ENCODE assay signal across 21 cellular contexts in the genomic region with DNA sequence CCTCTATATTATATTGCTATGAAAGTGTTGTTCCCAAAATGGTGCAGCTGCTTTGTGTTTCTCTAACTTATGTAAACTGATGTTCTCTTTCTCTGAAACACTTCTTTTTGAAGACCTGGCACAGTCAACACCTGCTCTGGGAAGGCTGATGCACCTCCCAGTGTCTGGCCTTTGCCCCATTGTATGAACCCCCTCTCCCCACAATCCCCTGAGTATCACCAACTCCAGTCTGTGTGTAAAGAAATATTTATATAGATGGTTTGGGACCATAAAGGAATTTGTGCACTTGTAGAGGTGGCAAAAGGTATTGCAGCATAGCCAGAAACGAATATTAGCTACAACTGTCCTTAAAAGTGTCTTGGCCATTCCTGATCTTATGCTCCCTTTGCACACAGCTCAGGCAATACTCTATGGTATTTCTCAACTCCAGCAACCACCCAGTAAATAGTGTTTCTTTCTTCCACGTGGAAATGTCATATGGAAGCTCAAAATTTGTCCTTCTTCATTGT.
DNase-seq lines count a peak whose midpoint lies in the region; ATAC-seq and TF ChIP-seq lines count a peak whose summit lies in the region.
"Had no signal": no experiment of that assay in that cellular context is flagged by ENCODE, and none has a peak within 500 bp of the region (broad histone marks: within the 10 kb centered on the region; RNA-seq: fewer than 3 reads in every experiment).

No MANE protein-coding gene starts in this region.

- no peak overlapping the region for H3K27ac Mint-ChIP-seq in HFFc6
- H3K27ac Mint-ChIP-seq: activated CD4-positive, alpha-beta memory T cell treated with anti-CD3 and anti-CD28 coated beads for 36 hours; activated naive CD8-positive, alpha-beta T cell treated with anti-CD3 and anti-CD28 coated beads for 36 hours; effector memory CD8-positive, alpha-beta T cell had no signal

- no peak for DNase-seq in GM06990 (ENCODE audit: extremely low read depth, insufficient read length)
- no peak for DNase-seq in HFFc6
- peak; percentile 23 for DNase-seq in PC-3
- DNase-seq in fibroblast of villous mesenchyme (ENCODE audit: low read depth) = no peak
- DNase-seq in SK-N-DZ (ENCODE audit: low spot score) = no peak
- DNase-seq in NCI-H446 treated with DMSO at 0.1 percent for 48 hours (lab: John Stamatoyannopoulos, UW) = no peak
- DNase-seq in COLO829 (ENCODE audit: low spot score) = no peak
- DNase-seq in NK-92 treated with Interleukin-12 subunit alpha and Interleukin-12 subunit beta, amount 100 ng/mL, for 24 hours (lab: John Stamatoyannopoulos, UW) = no peak
- DNase-seq: activated CD4-positive, alpha-beta memory T cell treated with anti-CD3 and anti-CD28 coated beads for 36 hours; activated naive CD8-positive, alpha-beta T cell treated with anti-CD3 and anti-CD28 coated beads for 36 hours; activated T-cell treated with anti-CD3 and anti-CD28 coated beads, Interleukin-2, amount 50 U/mL, for 4 hours; Calu3; caudate nucleus; effector memory CD8-positive, alpha-beta T cell; GDM1; NCI-H2029; NCI-H524; Peyer's patch; posterior cingulate gyrus; small intestine; stimulated activated CD4-positive, alpha-beta T cell treated with anti-CD3 and anti-CD28 coated beads, Interleukin-4, amount 100 ng/mL, for 4 hours had no signal

- no peak overlapping the region for H3K4me3 ChIP-seq in GM06990 (replicated peaks; ENCODE audit: low read depth, low read length)
- H3K4me3 ChIP-seq in PC-3 (ENCODE audit: low read length) = no peak overlapping the region
- H3K4me3 ChIP-seq in fibroblast of villous mesenchyme (ENCODE audit: low read depth, low read length) = no peak overlapping the region
- H3K4me3 ChIP-seq: Peyer's patch had no signal

- H3K27me3 Mint-ChIP-seq in HFFc6 (ENCODE audit: insufficient read depth) = peaks cover 2% of the 10 kb centered on the region; the same call in 1 of the 2 replicates

- H3K27me3 ChIP-seq in GM06990 (replicated peaks; ENCODE audit: control insufficient read depth, insufficient read depth, low read length) = no peaks in the 10 kb centered on the region; the same call in 1 of the 2 replicates
- H3K27me3 ChIP-seq in PC-3 (ENCODE audit: low read length) = 0 out of 2 replicates have a peak, but pooled peaks cover 3% of the 10 kb centered on the region
- H3K27me3 ChIP-seq: Peyer's patch had no signal

- no peak for ATAC-seq in PC-3
- ATAC-seq: activated T-cell treated with anti-CD3 and anti-CD28 coated beads, Interleukin-2, amount 50 U/mL, for 4 hours; effector memory CD8-positive, alpha-beta T cell had no signal

- H2AFZ ChIP-seq in PC-3 (ENCODE audit: low read length) = no peak overlapping the region

- TF ChIP-seq CTCF in GM06990 (IDR thresholded peaks at IDR 0.05; ENCODE audit: insufficient read depth, low read length, poor library complexity, severe bottlenecking) (peak; percentile 11), HFFc6 (IDR thresholded peaks at IDR 0.05) (peak; percentile 43), PC-3 (conservative IDR thresholded peaks at IDR 0.05; ENCODE audit: low read depth, low read length) (peak; percentile 47), fibroblast of villous mesenchyme (IDR thresholded peaks at IDR 0.05; ENCODE audit: insufficient read depth, low read depth, low read length) (peak; percentile 9)

- H3K9me2 ChIP-seq in PC-3 (replicated peaks; ENCODE audit: low read length) = no peaks in the 10 kb centered on the region

- no peaks in the 10 kb centered on the region for H3F3A ChIP-seq in PC-3 (ENCODE audit: low read length, unreplicated experiment)

- H3K9me3 ChIP-seq in PC-3 (ENCODE audit: low read length) = no peaks in the 10 kb centered on the region
- H3K9me3 ChIP-seq: Peyer's patch had no signal

- POLR2A ChIA-PET in PC-3 (lab: Charles Lee; ENCODE audit: unreplicated experiment) = no interaction called here

- no peak overlapping the region for H3K4me2 ChIP-seq in PC-3 (ENCODE audit: low read length)

- intact Hi-C loops in PC-3 (cut with micrococcal nuclease) = no loop called here

- H3K9ac ChIP-seq in PC-3 (ENCODE audit: low read length) = no peak overlapping the region

- no peaks in the 10 kb centered on the region for H3K36me3 Mint-ChIP-seq in HFFc6 (ENCODE audit: low read depth)
- H3K36me3 Mint-ChIP-seq: activated CD4-positive, alpha-beta memory T cell treated with anti-CD3 and anti-CD28 coated beads for 36 hours; activated naive CD8-positive, alpha-beta T cell treated with anti-CD3 and anti-CD28 coated beads for 36 hours had no signal

- peaks cover 18% of the 10 kb centered on the region for H3K4me1 Mint-ChIP-seq in HFFc6 (ENCODE audit: low read depth)
- H3K4me1 Mint-ChIP-seq: activated naive CD8-positive, alpha-beta T cell treated with anti-CD3 and anti-CD28 coated beads for 36 hours had no signal

- H3K36me3 ChIP-seq in GM06990 (ENCODE audit: control insufficient read depth, insufficient read depth, low read length) = no peaks in the 10 kb centered on the region
- H3K36me3 ChIP-seq in PC-3 (ENCODE audit: low read depth, low read length) = no peaks in the 10 kb centered on the region
- H3K36me3 ChIP-seq: Peyer's patch had no signal

- H3K9me3 Mint-ChIP-seq in HFFc6 = no peaks in the 10 kb centered on the region
- H3K9me3 Mint-ChIP-seq: activated CD4-positive, alpha-beta memory T cell treated with anti-CD3 and anti-CD28 coated beads for 36 hours; activated naive CD8-positive, alpha-beta T cell treated with anti-CD3 and anti-CD28 coated beads for 36 hours; activated T-cell treated with anti-CD3 and anti-CD28 coated beads, Interleukin-2, amount 50 U/mL, for 4 hours had no signal

- no peak overlapping the region for H3K27ac ChIP-seq in PC-3 (ENCODE audit: low read length)
- H3K27ac ChIP-seq: Peyer's patch had no signal

- H4K20me1 ChIP-seq in PC-3 (ENCODE audit: low read length) = no peaks in the 10 kb centered on the region

- H3K79me2 ChIP-seq in PC-3 (ENCODE audit: low read length) = no peaks in the 10 kb centered on the region

- CTCF ChIA-PET in PC-3 (lab: Charles Lee) = interaction anchor here (0.6 to 0.7 kb wide), 2 partner anchors 116 to 240 kb away, joined by 3 read pairs; no protein-coding TSS in a partner anchor

- no peaks in the 10 kb centered on the region for H3K4me1 ChIP-seq in PC-3 (ENCODE audit: insufficient read depth, low read length)
- H3K4me1 ChIP-seq: Peyer's patch had no signal

- BruUV-seq in PC-3 (replicated peaks; lab: Mats Ljungman, UMichigan) = no TSS peak

- H3K4me3 Mint-ChIP-seq in HFFc6 = no peak overlapping the region
- H3K4me3 Mint-ChIP-seq: activated CD4-positive, alpha-beta memory T cell treated with anti-CD3 and anti-CD28 coated beads for 36 hours; activated naive CD8-positive, alpha-beta T cell treated with anti-CD3 and anti-CD28 coated beads for 36 hours; activated T-cell treated with anti-CD3 and anti-CD28 coated beads, Interleukin-2, amount 50 U/mL, for 4 hours; effector memory CD8-positive, alpha-beta T cell had no signal
